ENCODE assay signal across 8 cellular contexts in the genomic region with DNA sequence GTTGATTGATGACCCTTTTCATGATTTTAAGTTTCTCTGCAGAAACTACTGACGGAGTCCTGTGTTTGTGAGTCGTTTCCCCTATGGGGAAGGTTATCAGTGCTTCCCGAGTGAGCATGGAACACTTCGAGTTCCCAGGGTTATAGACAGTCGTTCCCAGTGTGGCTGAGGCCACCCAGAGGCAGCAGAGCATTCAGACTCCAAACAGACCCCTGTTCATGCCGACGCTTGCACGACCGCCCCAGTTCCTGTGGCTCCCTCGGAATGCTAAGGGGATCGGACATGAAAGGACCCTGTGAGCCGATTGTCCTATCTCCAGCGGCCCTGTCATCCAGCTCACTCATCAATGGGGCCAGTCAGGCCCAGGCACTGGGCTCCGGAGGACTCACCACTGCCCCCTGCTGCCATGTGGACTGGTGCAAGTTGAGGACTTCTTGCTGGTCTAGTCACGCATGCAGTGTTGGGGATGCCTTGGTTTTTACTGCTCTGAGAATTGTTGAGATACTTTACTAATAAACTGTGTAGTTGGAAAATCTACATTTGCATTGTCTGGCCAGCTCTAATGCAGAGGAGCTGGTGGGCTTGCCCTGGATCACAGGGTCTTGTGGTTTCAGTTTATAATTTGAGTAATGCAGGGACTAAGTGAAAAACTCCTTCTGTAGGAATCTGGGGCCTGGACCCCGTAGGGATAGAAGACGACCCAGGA. TPM values are rescaled to one million over a fixed set of nuclear protein-coding genes. Genes with fewer than 3 reads are reported as not detected.
DNase-seq lines count a peak whose midpoint lies in the region; ATAC-seq and TF ChIP-seq lines count a peak whose summit lies in the region.

No MANE protein-coding gene starts in this region.

- H3K9me3 ChIP-seq in heart right ventricle (no peaks in the 10 kb centered on the region), vagina (no peaks in the 10 kb centered on the region)

- no peak overlapping the region for H3K4me3 Mint-ChIP-seq in activated naive CD8-positive, alpha-beta T cell treated with anti-CD3 and anti-CD28 coated beads, Interleukin-2, amount 50 U/mL, for 24 hours

- peak; percentile 36 for DNase-seq in COR-L47 (lab: John Stamatoyannopoulos, UW)
- DNase-seq in SW480 (ENCODE audit: low spot score): peak; percentile 58
- peak; percentile 92 for DNase-seq in activated naive CD8-positive, alpha-beta T cell treated with anti-CD3 and anti-CD28 coated beads, Interleukin-2, amount 50 U/mL, for 24 hours
- peak; percentile 78 to 85 for DNase-seq in heart right ventricle
- peak; percentile 55 for DNase-seq in pulmonary artery endothelial cell (ENCODE audit: low read depth, low spot score)
- no peak for DNase-seq in vagina (ENCODE audit: extremely low spot score in 2 of 2)

- no peaks in the 10 kb centered on the region for H3K27me3 ChIP-seq in heart right ventricle
- no peaks in the 10 kb centered on the region for H3K27me3 ChIP-seq in vagina

- H3K36me3 Mint-ChIP-seq in activated naive CD8-positive, alpha-beta T cell treated with anti-CD3 and anti-CD28 coated beads, Interleukin-2, amount 50 U/mL, for 24 hours (ENCODE audit: low read depth): peaks cover 29% of the 10 kb centered on the region

- peak; percentile 64 to 85 (median 78) for TF ChIP-seq CTCF in heart right ventricle (IDR thresholded peaks at IDR 0.05)
- TF ChIP-seq CTCF in vagina (IDR thresholded peaks at IDR 0.05): peak in 2 of 3 experiments; percentile 46 to 56

- WGBS in heart right ventricle, 2 donors: 26 to 29% methylated on average over 17 of the region's 17 CpGs

- intact Hi-C loops in heart right ventricle (cut with DNase I): loop anchor here in 8 of 10 donors (2.0 to 10.0 kb wide), 5 partner anchors 223 to 233 kb away; no protein-coding TSS in a partner anchor
- intact Hi-C loops in vagina (cut with DNase I): loop anchor here (10.0 kb wide), 1 partner anchor 223 kb away; no protein-coding TSS in a partner anchor

- no peak for TF ChIP-seq POLR2A in vagina (IDR thresholded peaks at IDR 0.05)

- no peaks in the 10 kb centered on the region for H3K27me3 Mint-ChIP-seq in activated naive CD8-positive, alpha-beta T cell treated with anti-CD3 and anti-CD28 coated beads, Interleukin-2, amount 50 U/mL, for 24 hours

- peaks cover 0 to 69% (median 44%) of the 10 kb centered on the region in 9 donors for H3K36me3 ChIP-seq in heart right ventricle
- peaks cover 0 to 53% of the 10 kb centered on the region in 2 donors for H3K36me3 ChIP-seq in vagina

- H3K4me1 Mint-ChIP-seq in activated naive CD8-positive, alpha-beta T cell treated with anti-CD3 and anti-CD28 coated beads, Interleukin-2, amount 50 U/mL, for 24 hours: peaks cover 23% of the 10 kb centered on the region

- H3K9me3 Mint-ChIP-seq in activated naive CD8-positive, alpha-beta T cell treated with anti-CD3 and anti-CD28 coated beads, Interleukin-2, amount 50 U/mL, for 24 hours: no peaks in the 10 kb centered on the region

- peak overlapping the region in 2 of 10 donors; percentile 7 to 26 for H3K27ac ChIP-seq in heart right ventricle
- no peak overlapping the region for H3K27ac ChIP-seq in vagina

- peaks cover 19 to 36% (median 28%) of the 10 kb centered on the region in 9 donors for H3K4me1 ChIP-seq in heart right ventricle
- peaks cover 22% of the 10 kb centered on the region for H3K4me1 ChIP-seq in vagina

- H3K27ac Mint-ChIP-seq in activated naive CD8-positive, alpha-beta T cell treated with anti-CD3 and anti-CD28 coated beads, Interleukin-2, amount 50 U/mL, for 24 hours: peak overlapping the region; percentile 25

- ATAC-seq in HG03378 (IDR thresholded peaks at IDR 0.05; ENCODE audit: unreplicated experiment) (peak; percentile 38), heart right ventricle (peak in 5 of 8 donors; percentile 31 to 54 (median 40)), HG02852 (IDR thresholded peaks at IDR 0.05; ENCODE audit: unreplicated experiment) (no peak)
- peak; percentile 62 for ATAC-seq in activated naive CD8-positive, alpha-beta T cell treated with anti-CD3 and anti-CD28 coated beads, Interleukin-2, amount 50 U/mL, for 24 hours

- H3K4me3 ChIP-seq in heart right ventricle (no peak overlapping the region), vagina (no peak overlapping the region)

RNA-seq across cellular contexts. Expression of gene RPL13, which starts 3.1 kb away (rescaled TPM):
- 1,000 to 10,000 TPM in 4 of 10 donors, 100 to 1,000 TPM in 6; 786 to 1,426 (median 935) TPM for total RNA-seq in heart right ventricle
- polyA plus RNA-seq in heart right ventricle: 1,000 to 10,000 TPM; 3,221 to 7,398 TPM
- total RNA-seq in pulmonary artery endothelial cell: 2,574 and 3,609 TPM in 2 replicates
- total RNA-seq in vagina: 8,204 TPM

RNA-seq across cellular contexts. Expression of gene CPNE7, which starts 18.2 kb away (rescaled TPM):
- total RNA-seq in heart right ventricle (under 1 TPM in 1 of 10 donors, not detected in 9; 0.16 TPM), pulmonary artery endothelial cell (5.7 and 20.3 TPM in 2 replicates), vagina (4.9 TPM)
- polyA plus RNA-seq in heart right ventricle: under 1 TPM in 1 of 2 donors, not detected in 1; 0.33 TPM

RNA-seq across cellular contexts. Expression of gene SPG7, which starts 49.2 kb away (rescaled TPM):
- 100 to 1,000 TPM in 5 of 10 donors, 10 to 100 TPM in 5; 85.4 to 145 (median 101) TPM for total RNA-seq in heart right ventricle
- polyA plus RNA-seq in heart right ventricle: 100 to 1,000 TPM in 1 of 2 donors, 10 to 100 TPM in 1; 69.8 to 116 TPM
- 99.5 and 119 TPM in 2 replicates for total RNA-seq in pulmonary artery endothelial cell
- total RNA-seq in vagina: 119 TPM

RNA-seq across cellular contexts. Expression of gene DPEP1, which starts 56.1 kb away (rescaled TPM):
- not detected for total RNA-seq in heart right ventricle
- polyA plus RNA-seq in heart right ventricle: under 1 TPM in 1 of 2 donors, not detected in 1; 0.09 TPM
- total RNA-seq in pulmonary artery endothelial cell: 0.07 and 0.39 TPM in 2 replicates
- total RNA-seq in vagina: not detected

Comparison
In these comparisons a context has a peak if more than half of its experiments do, and no peak if none do; other contexts are left out.
1. DNase-seq: peak in COR-L47 (single experiment), SW480 (single experiment), activated naive CD8-positive, alpha-beta T cell treated with anti-CD3 and anti-CD28 coated beads, Interleukin-2, amount 50 U/mL, for 24 hours (single experiment), heart right ventricle (2 of 2) and pulmonary artery endothelial cell (single experiment); none in vagina (0 of 2).